8 cellular contexts compared by ENCODE assay signal in the genomic region with DNA sequence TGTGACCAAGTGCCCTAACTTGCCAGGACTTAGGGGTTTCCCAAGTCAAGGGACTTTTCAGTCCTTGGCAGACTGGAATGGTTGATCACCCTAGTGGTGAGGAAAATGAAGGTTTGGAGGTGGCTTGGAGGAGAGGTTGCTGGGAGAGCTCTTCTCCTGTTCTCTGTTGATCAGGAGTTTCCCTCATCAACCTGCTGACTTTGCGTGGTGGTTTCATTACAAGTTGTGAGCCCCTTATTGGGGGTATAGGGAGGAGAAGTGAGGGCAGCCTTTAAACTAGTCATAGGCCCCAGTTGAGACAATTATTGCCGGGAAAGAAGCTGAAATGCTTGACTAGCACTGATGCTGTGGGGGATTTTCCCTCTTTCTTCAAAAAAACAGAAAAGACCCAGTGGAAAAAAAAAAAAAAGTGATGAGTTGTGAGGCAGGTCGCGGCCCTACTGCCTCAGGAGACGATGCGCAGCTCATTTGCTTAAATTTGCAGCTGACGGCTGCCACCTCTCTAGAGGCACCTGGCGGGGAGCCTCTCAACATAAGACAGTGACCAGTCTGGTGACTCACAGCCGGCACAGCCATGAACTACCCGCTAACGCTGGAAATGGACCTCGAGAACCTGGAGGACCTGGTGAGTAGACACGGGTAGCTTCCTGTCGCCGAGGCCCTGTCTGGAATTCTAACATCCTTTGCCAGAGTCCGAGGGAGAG. TPM values are rescaled to one million over a fixed set of nuclear protein-coding genes. Genes with fewer than 3 reads are reported as not detected.
DNase-seq lines count a peak whose midpoint lies in the region; ATAC-seq and TF ChIP-seq lines count a peak whose summit lies in the region.

A gene with protein sequence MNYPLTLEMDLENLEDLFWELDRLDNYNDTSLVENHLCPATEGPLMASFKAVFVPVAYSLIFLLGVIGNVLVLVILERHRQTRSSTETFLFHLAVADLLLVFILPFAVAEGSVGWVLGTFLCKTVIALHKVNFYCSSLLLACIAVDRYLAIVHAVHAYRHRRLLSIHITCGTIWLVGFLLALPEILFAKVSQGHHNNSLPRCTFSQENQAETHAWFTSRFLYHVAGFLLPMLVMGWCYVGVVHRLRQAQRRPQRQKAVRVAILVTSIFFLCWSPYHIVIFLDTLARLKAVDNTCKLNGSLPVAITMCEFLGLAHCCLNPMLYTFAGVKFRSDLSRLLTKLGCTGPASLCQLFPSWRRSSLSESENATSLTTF (plus strand): TSS at position 525 of the 704 bp plus-strand sequence. CDS start 50 bp downstream, at position 575.

- H3K9me3 ChIP-seq in ascending aorta (no peaks in the 10 kb centered on the region), Caco-2 (no peaks in the 10 kb centered on the region)

- H3K27me3 Mint-ChIP-seq in CD14-positive monocyte (ENCODE audit: low read depth in 3 of 3), result peaks cover 10 to 27% (median 25%) of the 10 kb centered on the region in 3 donors
- no peaks in the 10 kb centered on the region for H3K27me3 Mint-ChIP-seq in stimulated activated naive CD8-positive, alpha-beta T cell treated with anti-CD3 and anti-CD28 coated beads, Interleukin-15, amount 100 ng/mL, for 72 hours
- no peaks in the 10 kb centered on the region for H3K27me3 Mint-ChIP-seq in Caco-2 (ENCODE audit: insufficient read depth, unreplicated experiment)

- peak within 1 kb of the TSS; percentile 95 to 96 for H3K27ac ChIP-seq in ascending aorta

- H3K36me3 Mint-ChIP-seq in CD14-positive monocyte (peaks cover 0 to 2% of the 10 kb centered on the region in 2 donors), Caco-2 (ENCODE audit: insufficient read depth, unreplicated experiment) (no peaks in the 10 kb centered on the region)

- DNase-seq in CD14-positive monocyte (ENCODE audit: low spot score), result no peak
- no peak for DNase-seq in ascending aorta (ENCODE audit: low spot score in 2 of 2)
- peak in 1 of 2 donors; percentile 63 for DNase-seq in stimulated activated naive CD8-positive, alpha-beta T cell treated with anti-CD3 and anti-CD28 coated beads, Interleukin-15, amount 100 ng/mL, for 72 hours
- DNase-seq in NCI-H2029 (lab: John Stamatoyannopoulos, UW), result no peak
- no peak for DNase-seq in Caco-2
- no peak for DNase-seq in NCI-H1105 treated with DMSO at 0.1 percent for 48 hours (lab: John Stamatoyannopoulos, UW)

- POLR2A ChIA-PET in Caco-2 (lab: Charles Lee), result no interaction called here

- ATAC-seq in GM19463 (IDR thresholded peaks at IDR 0.05; ENCODE audit: unreplicated experiment), result peak; percentile 68
- ATAC-seq in HG03575 (IDR thresholded peaks at IDR 0.05; ENCODE audit: extremely low read depth, insufficient number of reproducible peaks, low FRiP score, unreplicated experiment), result peak; percentile 45
- peak; percentile 78 for ATAC-seq in stimulated activated naive CD8-positive, alpha-beta T cell treated with anti-CD3 and anti-CD28 coated beads, Interleukin-15, amount 100 ng/mL, for 72 hours

- H3K27me3 ChIP-seq in ascending aorta (no peaks in the 10 kb centered on the region), Caco-2 (replicated peaks; ENCODE audit: control insufficient read depth, insufficient read depth, low read length) (no peaks in the 10 kb centered on the region)

- H3K4me3 Mint-ChIP-seq in CD14-positive monocyte, result peak within 1 kb of the TSS; percentile 15 to 62
- H3K4me3 Mint-ChIP-seq in stimulated activated naive CD8-positive, alpha-beta T cell treated with anti-CD3 and anti-CD28 coated beads, Interleukin-15, amount 100 ng/mL, for 72 hours, result peak within 1 kb of the TSS; percentile 53 to 77
- no peak within 1 kb of the TSS for H3K4me3 Mint-ChIP-seq in Caco-2 (ENCODE audit: unreplicated experiment)

- H3K4me1 ChIP-seq in ascending aorta (peaks cover 6 to 28% of the 10 kb centered on the region in 2 donors), Caco-2 (0 out of 2 replicates have a peak, but pooled peaks cover 7% of the 10 kb centered on the region)

- intact Hi-C loops in CD14-positive monocyte (cut with micrococcal nuclease) (no loop called here), ascending aorta (cut with DNase I) (no loop called here), Caco-2 (cut with micrococcal nuclease; ENCODE audit: unreplicated experiment) (no loop called here)

- H3K36me3 ChIP-seq in ascending aorta, result no peaks in the 10 kb centered on the region
- H3K36me3 ChIP-seq in Caco-2 (ENCODE audit: control insufficient read depth, insufficient read depth, low read length), result no peaks in the 10 kb centered on the region

- no peak within 1 kb of the TSS for H3K4me3 ChIP-seq in ascending aorta
- H3K4me3 ChIP-seq in Caco-2 (ENCODE audit: low read depth, low read length), result no peak within 1 kb of the TSS

- H3K9me3 Mint-ChIP-seq in CD14-positive monocyte (peaks cover 0 to 3% (median 0%) of the 10 kb centered on the region in 7 donors), Caco-2 (ENCODE audit: unreplicated experiment) (no peaks in the 10 kb centered on the region)
- H3K9me3 Mint-ChIP-seq in stimulated activated naive CD8-positive, alpha-beta T cell treated with anti-CD3 and anti-CD28 coated beads, Interleukin-15, amount 100 ng/mL, for 72 hours, result no peaks in the 10 kb centered on the region

- no TSS peak for BruUV-seq in Caco-2 (replicated peaks; lab: Mats Ljungman, UMichigan)

- H3K4me1 Mint-ChIP-seq in CD14-positive monocyte, result peaks cover 48% of the 10 kb centered on the region
- H3K4me1 Mint-ChIP-seq in stimulated activated naive CD8-positive, alpha-beta T cell treated with anti-CD3 and anti-CD28 coated beads, Interleukin-15, amount 100 ng/mL, for 72 hours, result peaks cover 93% of the 10 kb centered on the region
- H3K4me1 Mint-ChIP-seq in Caco-2 (ENCODE audit: low read depth, unreplicated experiment), result no peaks in the 10 kb centered on the region

- TF ChIP-seq CTCF in CD14-positive monocyte (IDR thresholded peaks at IDR 0.05) (no peak), ascending aorta (IDR thresholded peaks at IDR 0.05) (peak in 1 of 3 experiments; percentile 10), Caco-2 (IDR thresholded peaks at IDR 0.05; ENCODE audit: insufficient read depth in 1 of 2, low read depth in 1 of 2, low read length in 1 of 2, severe bottlenecking in 1 of 2, unreplicated experiment in 1 of 2) (no peak)

- CTCF ChIA-PET in Caco-2 (lab: Charles Lee), result interaction anchor here (0.6 to 2.2 kb wide), 2 partner anchors 14 to 21 kb away, joined by 4 to 8 read pairs; no protein-coding TSS in a partner anchor

- H3K27ac Mint-ChIP-seq in CD14-positive monocyte (peak within 1 kb of the TSS in 4 of 7 donors; percentile 11 to 72 (median 54)), Caco-2 (ENCODE audit: unreplicated experiment) (no peak within 1 kb of the TSS)
- H3K27ac Mint-ChIP-seq in stimulated activated naive CD8-positive, alpha-beta T cell treated with anti-CD3 and anti-CD28 coated beads, Interleukin-15, amount 100 ng/mL, for 72 hours, result peak within 1 kb of the TSS; percentile 14 to 89

RNA-seq across cellular contexts. Expression of the gene that starts here (rescaled TPM):
- under 1 TPM; 0.08 to 0.09 TPM for polyA plus RNA-seq in CD14-positive monocyte
- total RNA-seq in ascending aorta, result not detected
- not detected in 2 replicates for total RNA-seq in Caco-2 (2022)
